9 cellular contexts compared by ENCODE assay signal in genomic region chr20:341682-342081, GRCh38. TPM values are rescaled to one million over a fixed set of nuclear protein-coding genes. Genes with fewer than 3 reads are reported as not detected.
DNase-seq lines count a peak whose midpoint lies in the region; ATAC-seq and TF ChIP-seq lines count a peak whose summit lies in the region.
"Had no signal": no experiment of that assay in that cellular context is flagged by ENCODE, and none has a peak within 500 bp of the region (broad histone marks: within the 10 kb centered on the region; RNA-seq: fewer than 3 reads in every experiment).

No MANE protein-coding gene starts in this region.

- no peak overlapping the region for H3K27ac Mint-ChIP-seq in CD4-positive, alpha-beta memory T cell

- DNase-seq in HEK293T (ENCODE audit: extremely low spot score) (no peak), SW480 (ENCODE audit: low spot score) (peak; percentile 78), foreskin melanocyte (peak; percentile 77), NCI-H446 treated with DMSO at 0.1 percent for 48 hours (lab: John Stamatoyannopoulos, UW) (no peak), left ventricle myocardium superior (no peak)
- no peak for DNase-seq in CD4-positive, alpha-beta memory T cell
- DNase-seq: DMS79 treated with DMSO at 0.1 percent for 48 hours had no signal

- H3K4me1 ChIP-seq in CD4-positive, alpha-beta memory T cell (ENCODE audit: insufficient read depth, low read length): peaks cover 3% of the 10 kb centered on the region

- intact Hi-C loops in CD4-positive, alpha-beta memory T cell (cut with micrococcal nuclease): no loop called here
- intact Hi-C loops in left ventricle myocardium superior (cut with micrococcal nuclease): no loop called here

- CTCF ChIA-PET in HEK293T (lab: Yijun Ruan, JAX): no interaction called here
- CTCF ChIA-PET in CD4-positive, alpha-beta memory T cell (lab: Charles Lee; ENCODE audit: partially characterized antibody): interaction anchor here (1.4 kb wide), 1 partner anchor 11 kb away, joined by 6 read pairs; no protein-coding TSS in a partner anchor

- POLR2A ChIA-PET in HEK293T (lab: Yijun Ruan, JAX): interaction anchor here (1.2 kb wide), 1 partner anchor 9 kb away, joined by 3 read pairs; no protein-coding TSS in a partner anchor
- POLR2A ChIA-PET in CD4-positive, alpha-beta memory T cell (lab: Charles Lee; ENCODE audit: partially characterized antibody): no interaction called here

- no peaks in the 10 kb centered on the region for H3K27me3 Mint-ChIP-seq in CD4-positive, alpha-beta memory T cell

- TF ChIP-seq CTCF in 22Rv1 (IDR thresholded peaks at IDR 0.05): no peak

- H3K4me1 Mint-ChIP-seq in CD4-positive, alpha-beta memory T cell: peaks cover 2 to 7% (median 5%) of the 10 kb centered on the region in 4 donors

- ATAC-seq in GM21786 (IDR thresholded peaks at IDR 0.05; ENCODE audit: unreplicated experiment) (no peak), left ventricle myocardium superior (no peak)

- peaks cover 1 to 4% of the 10 kb centered on the region in 2 donors for H3K36me3 Mint-ChIP-seq in CD4-positive, alpha-beta memory T cell

- H3K4me3 Mint-ChIP-seq in CD4-positive, alpha-beta memory T cell: no peak overlapping the region

- no peaks in the 10 kb centered on the region for H3K36me3 ChIP-seq in CD4-positive, alpha-beta memory T cell (ENCODE audit: insufficient read depth, low read length)

- no peaks in the 10 kb centered on the region for H3K27me3 ChIP-seq in CD4-positive, alpha-beta memory T cell (ENCODE audit: insufficient read depth, low read length)

- H3K27ac ChIP-seq in 22Rv1: peak overlapping the region; percentile 32
- no peak overlapping the region for H3K27ac ChIP-seq in CD4-positive, alpha-beta memory T cell (ENCODE audit: low read depth, low read length)

- H3K9me3 ChIP-seq in CD4-positive, alpha-beta memory T cell (ENCODE audit: control insufficient read depth in 1 of 2, low read length in 2 of 2): peaks cover 0 to 4% of the 10 kb centered on the region in 2 donors

- H3K9me3 Mint-ChIP-seq in CD4-positive, alpha-beta memory T cell: peaks cover 0 to 3% (median 0%) of the 10 kb centered on the region in 8 donors

- H3K4me3 ChIP-seq in CD4-positive, alpha-beta memory T cell (ENCODE audit: low read length in 2 of 2): no peak overlapping the region

TF ChIP-seq in HEK293T, 16 proteins besides CTCF, POLR2A, EP300 and RAD21:
- TF ChIP-seq L3MBTL2 (conservative IDR thresholded peaks at IDR 0.05) (peak; percentile 40; the same call in 1 of the 2 replicates), BHLHE40 (IDR thresholded peaks at IDR 0.05; ENCODE audit: borderline replicate concordance) (no peak), LEF1 (IDR thresholded peaks at IDR 0.05; ENCODE audit: borderline replicate concordance) (no peak)

RNA-seq across cellular contexts. Expression of gene NRSN2, which starts 5.2 kb away (rescaled TPM):
- 1 to 10 TPM in 1 of 2 experiments, under 1 TPM in 1; 0.52 to 1.1 TPM for total RNA-seq in CD4-positive, alpha-beta memory T cell
- 1 to 10 TPM in 1 of 2 donors, not detected in 1; 1.3 TPM for polyA plus RNA-seq in CD4-positive, alpha-beta memory T cell
- 17.4 TPM for total RNA-seq in left ventricle myocardium superior

RNA-seq across cellular contexts. Expression of gene SOX12, which starts 16.3 kb away (rescaled TPM):
- total RNA-seq in CD4-positive, alpha-beta memory T cell: 1 to 10 TPM; 4.7 to 5.0 TPM
- under 1 TPM; 0.08 to 0.69 TPM for polyA plus RNA-seq in CD4-positive, alpha-beta memory T cell
- total RNA-seq in left ventricle myocardium superior: 18.3 TPM

RNA-seq across cellular contexts. Expression of gene TRIB3, which starts 38.9 kb away (rescaled TPM):
- 1 to 10 TPM; 7.2 to 8.1 TPM for total RNA-seq in CD4-positive, alpha-beta memory T cell
- 10 to 100 TPM in 1 of 2 donors, 1 to 10 TPM in 1; 8.7 to 12.4 TPM for polyA plus RNA-seq in CD4-positive, alpha-beta memory T cell
- 0.40 TPM for total RNA-seq in left ventricle myocardium superior

RNA-seq across cellular contexts. Expression of gene ZCCHC3, which starts 44.3 kb away (rescaled TPM):
- 10 to 100 TPM; 27.9 to 29.8 TPM for total RNA-seq in CD4-positive, alpha-beta memory T cell
- polyA plus RNA-seq in CD4-positive, alpha-beta memory T cell: 10 to 100 TPM in 1 of 2 donors, 1 to 10 TPM in 1; 5.8 to 12.2 TPM
- 11.0 TPM for total RNA-seq in left ventricle myocardium superior

RNA-seq across cellular contexts. Expression of gene C20orf96, which starts 51.1 kb away (rescaled TPM):
- 1 to 10 TPM; 1.8 to 2.5 TPM for total RNA-seq in CD4-positive, alpha-beta memory T cell
- polyA plus RNA-seq in CD4-positive, alpha-beta memory T cell: under 1 TPM; 0.25 to 0.39 TPM
- total RNA-seq in left ventricle myocardium superior: 6.9 TPM

Comparison
In these comparisons a context has a peak if more than half of its experiments do, and no peak if none do; other contexts are left out.
1. DNase-seq: peak in SW480 (single experiment) and foreskin melanocyte (single experiment); none in HEK293T (single experiment), CD4-positive, alpha-beta memory T cell (0 of 5), NCI-H446 treated with DMSO at 0.1 percent for 48 hours (single experiment) and left ventricle myocardium superior (single experiment).